ENCODE assay signal across 18 cellular contexts in the genomic region with DNA sequence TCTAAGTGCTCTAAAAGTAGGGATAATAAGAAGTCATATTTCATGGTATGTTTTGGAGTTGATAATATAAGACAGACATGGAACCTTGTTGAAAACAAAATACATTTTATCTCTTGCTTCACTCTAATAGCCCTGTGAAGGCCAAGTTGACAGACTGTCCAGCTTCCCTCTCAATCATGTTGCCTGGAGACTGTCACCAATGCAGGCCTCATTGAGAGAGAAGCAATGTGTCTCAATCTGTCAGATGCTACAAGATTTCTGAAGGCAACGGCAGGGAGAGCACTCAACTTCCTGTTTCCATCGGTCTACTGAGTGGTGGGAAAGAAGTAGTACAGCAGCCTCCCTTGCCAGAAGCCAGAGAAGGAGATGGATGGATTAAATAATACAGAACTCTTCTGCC.
"Had no signal": no experiment of that assay in that cellular context is flagged by ENCODE, and none has a peak within 500 bp of the region (broad histone marks: within the 10 kb centered on the region; RNA-seq: fewer than 3 reads in every experiment).

No MANE protein-coding gene starts in this region.

- DNase-seq: activated CD4-positive, alpha-beta T cell treated with anti-CD3 and anti-CD28 coated beads, Interleukin-2, amount 10 ng/mL, durations not matched to agents 7 days and 5 days; activated CD8-positive, alpha-beta memory T cell treated with anti-CD3 and anti-CD28 coated beads, Interleukin-2, amount 50 U/mL, for 4 hours; activated naive CD4-positive, alpha-beta T cell treated with anti-CD3 and anti-CD28 coated beads, Interleukin-2, amount 10 ng/mL, durations not matched to agents 7 days and 5 days; activated T-cell treated with anti-CD3 and anti-CD28 coated beads, Interleukin-2, amount 50 U/mL, for 4 hours; colonic mucosa; foreskin keratinocyte; hippocampal formation; islet precursor cell; left colon; occipital lobe; posterior cingulate gyrus; stimulated activated CD4-positive, alpha-beta T cell treated with anti-CD3 and anti-CD28 coated beads, Interleukin-12 subunit alpha, Interleukin-12 subunit beta, amount 100 ng/mL, for 4 hours; stimulated activated CD4-positive, alpha-beta T cell treated with anti-CD3 and anti-CD28 coated beads, Interleukin-2, amount 100 ng/mL, for 24 hours; stimulated activated naive CD8-positive, alpha-beta T cell treated with anti-CD3 and anti-CD28 coated beads, Interleukin-15, Interleukin-2, amounts not matched to agents 100 U/mL and 50 U/mL, for 24 hours; substantia nigra; tibial artery had no signal

- H3K4me3 ChIP-seq: ascending aorta, colonic mucosa, lung, tibial artery had no signal

- H3K27me3 ChIP-seq: ascending aorta, colonic mucosa, foreskin keratinocyte, tibial artery had no signal

- H3K9me3 ChIP-seq: ascending aorta, colonic mucosa, tibial artery had no signal

- H3K36me3 ChIP-seq: ascending aorta, colonic mucosa, tibial artery had no signal

- H3K4me1 ChIP-seq: ascending aorta, colonic mucosa, foreskin keratinocyte, tibial artery had no signal
